8 cellular contexts compared by ENCODE assay signal in genomic region chr6:156687875-156688549, GRCh38.
DNase-seq lines count a peak whose midpoint lies in the region; ATAC-seq and TF ChIP-seq lines count a peak whose summit lies in the region.

No MANE protein-coding gene starts in this region.

- H3K9me3 ChIP-seq in body of pancreas (no peaks in the 10 kb centered on the region), iPS-15b (ENCODE audit: control insufficient read depth, insufficient read depth, low read length) (no peaks in the 10 kb centered on the region)

- intact Hi-C loops in body of pancreas (cut with DNase I) = loop anchor here (5.0 kb wide), 1 partner anchor 89 kb away; the partner anchor contains the start of gene ARID1B

- no peak for TF ChIP-seq CTCF in body of pancreas (IDR thresholded peaks at IDR 0.05)

- peak overlapping the region; percentile 88 to 99 (median 95) for H3K27ac ChIP-seq in body of pancreas

- peak overlapping the region; percentile 26 for H3K9ac ChIP-seq in iPS-15b (ENCODE audit: low read depth, low read length)

- peak; percentile 61 for DNase-seq in DMS53 (lab: John Stamatoyannopoulos, UW)
- DNase-seq in DMS53 treated with DMSO at 0.1 percent for 48 hours (lab: John Stamatoyannopoulos, UW; ENCODE audit: unreplicated experiment) = no peak
- peak; percentile 82 for DNase-seq in NCI-H146 treated with DMSO at 0.1 percent for 48 hours (lab: John Stamatoyannopoulos, UW; ENCODE audit: unreplicated experiment)
- peak; percentile 21 to 40 (median 32) for DNase-seq in body of pancreas
- no peak for DNase-seq in skeletal muscle cell (ENCODE audit: low read depth)
- no peak for DNase-seq in activated CD4-positive, CD25-positive, alpha-beta regulatory T cell (lab: John Stamatoyannopoulos, UW)
- DNase-seq in NK-92 (lab: John Stamatoyannopoulos, UW; ENCODE audit: unreplicated experiment) = no peak

- no peaks in the 10 kb centered on the region for H3K27me3 ChIP-seq in body of pancreas
- peaks cover 5% of the 10 kb centered on the region for H3K27me3 ChIP-seq in iPS-15b (ENCODE audit: control insufficient read depth, insufficient read depth, low read length)

- H3K4me1 ChIP-seq in body of pancreas (peaks cover 17% of the 10 kb centered on the region), iPS-15b (ENCODE audit: control insufficient read depth, insufficient read depth, low read length) (peaks cover 10% of the 10 kb centered on the region)

- ATAC-seq in body of pancreas = no peak

- 5 to 10% methylated on average over 20 of the region's 20 CpGs for WGBS in body of pancreas, 2 donors

- TF ChIP-seq POLR2A in body of pancreas (IDR thresholded peaks at IDR 0.05) = peak in 1 of 3 donors; percentile 14

- H3K36me3 ChIP-seq in body of pancreas (replicated peaks in 1 of 2; ENCODE audit: insufficient read depth in 1 of 2, low read depth in 2 of 2) (no peaks in the 10 kb centered on the region), iPS-15b (ENCODE audit: control insufficient read depth, insufficient read depth, low read length) (no peaks in the 10 kb centered on the region)

- H3K4me3 ChIP-seq in body of pancreas (peak overlapping the region; percentile 43 to 66), iPS-15b (ENCODE audit: low read depth, low read length) (peak overlapping the region; percentile 72), skeletal muscle cell (ENCODE audit: low read depth, low read length) (peak overlapping the region; percentile 62)

Comparison
In these comparisons a context has a peak if more than half of its experiments do, and no peak if none do; other contexts are left out.
1. DNase-seq: peak in DMS53 (single experiment), NCI-H146 treated with DMSO at 0.1 percent for 48 hours (single experiment) and body of pancreas (4 of 4); none in DMS53 treated with DMSO at 0.1 percent for 48 hours (single experiment), skeletal muscle cell (single experiment), activated CD4-positive, CD25-positive, alpha-beta regulatory T cell (0 of 4) and NK-92 (single experiment).
2. Peak in every context shown above with its lines, with median percentiles within 50 percentile points of each other: H3K4me3 ChIP-seq.